19 cellular contexts compared by ENCODE assay signal in genomic region chr11:72971611-72972010, GRCh38.
"Had no signal": no experiment of that assay in that cellular context is flagged by ENCODE, and none has a peak within 500 bp of the region (broad histone marks: within the 10 kb centered on the region; RNA-seq: fewer than 3 reads in every experiment).

No MANE protein-coding gene starts in this region.

- H3K27me3 ChIP-seq: foreskin keratinocyte, neural progenitor cell, pancreas, sigmoid colon, thyroid gland had no signal

- H3K4me1 ChIP-seq: neural progenitor cell, sigmoid colon, thyroid gland had no signal

- H3K4me3 Mint-ChIP-seq: activated CD4-positive, alpha-beta T cell treated with anti-CD3 and anti-CD28 coated beads, Interleukin-2, amount 10 ng/mL, durations not matched to agents 7 days and 5 days; activated naive CD8-positive, alpha-beta T cell treated with anti-CD3 and anti-CD28 coated beads, Interleukin-2, amount 10 ng/mL, durations not matched to agents 7 days and 5 days; activated T-helper 1 cell treated with anti-CD3 and anti-CD28 coated beads, Interleukin-12 subunit alpha, Interleukin-12 subunit beta, Interleukin-2, Interleukin-4 antibody, amounts not matched to agents 30 ng/mL and 10 ng/mL and 1 ng/mL, durations not matched to agents 14 hours and 24 hours and 36 hours; dendritic cell treated with granulocyte-macrophage colony-stimulating factor and Interleukin-4, amounts not matched to agents 40 ng/mL and 50 ng/mL, for 4 days; neural progenitor cell had no signal

- H3K27ac ChIP-seq: foreskin keratinocyte, neural progenitor cell, pancreas, sigmoid colon, thyroid gland had no signal

- H3K36me3 ChIP-seq: neural progenitor cell, pancreas, sigmoid colon, thyroid gland had no signal

- FAIRE-seq: pancreas, urothelium cell line had no signal

- H3K9me3 Mint-ChIP-seq: dendritic cell treated with granulocyte-macrophage colony-stimulating factor and Interleukin-4, amounts not matched to agents 40 ng/mL and 50 ng/mL, for 4 days; stimulated activated effector memory CD8-positive, alpha-beta T cell treated with anti-CD3 and anti-CD28 coated beads, Interleukin-12 subunit alpha, Interleukin-12 subunit beta, amount 100 ng/mL, for 72 hours had no signal

- H2AFZ ChIP-seq: neural progenitor cell had no signal

- H3K27me3 Mint-ChIP-seq: activated CD4-positive, alpha-beta T cell treated with anti-CD3 and anti-CD28 coated beads, Interleukin-2, amount 10 ng/mL, durations not matched to agents 7 days and 5 days; activated naive CD8-positive, alpha-beta T cell treated with anti-CD3 and anti-CD28 coated beads, Interleukin-2, amount 10 ng/mL, durations not matched to agents 7 days and 5 days; dendritic cell treated with granulocyte-macrophage colony-stimulating factor and Interleukin-4, amounts not matched to agents 40 ng/mL and 50 ng/mL, for 4 days had no signal

- H3K9ac ChIP-seq: neural progenitor cell had no signal

- H3K27ac Mint-ChIP-seq: activated CD4-positive, alpha-beta T cell treated with anti-CD3 and anti-CD28 coated beads, Interleukin-2, amount 10 ng/mL, durations not matched to agents 7 days and 5 days; dendritic cell treated with granulocyte-macrophage colony-stimulating factor and Interleukin-4, amounts not matched to agents 40 ng/mL and 50 ng/mL, for 4 days; neural progenitor cell had no signal

- H3K4me3 ChIP-seq: neural progenitor cell, pancreas, sigmoid colon, thyroid gland had no signal

- H3K9me3 ChIP-seq: pancreas, sigmoid colon, thyroid gland had no signal

- H3K4me2 ChIP-seq: neural progenitor cell had no signal

- DNase-seq: activated CD4-positive, alpha-beta T cell treated with anti-CD3 and anti-CD28 coated beads, Interleukin-2, amount 10 ng/mL, durations not matched to agents 7 days and 5 days; activated CD8-positive, alpha-beta memory T cell treated with anti-CD3 and anti-CD28 coated beads, Interleukin-2, amount 50 U/mL, for 48 hours; activated naive CD8-positive, alpha-beta T cell treated with anti-CD3 and anti-CD28 coated beads, Interleukin-2, amount 10 ng/mL, durations not matched to agents 7 days and 5 days; anterior cingulate cortex; cerebellar nuclear complex; effector memory CD4-positive, alpha-beta T cell; foreskin keratinocyte; glutamatergic neuron; left ventricle myocardium superior; mesendoderm; pancreas; sigmoid colon; T-helper 2 cell; thyroid gland had no signal

- ATAC-seq: foreskin keratinocyte; left ventricle myocardium superior; pancreas; stimulated activated effector memory CD8-positive, alpha-beta T cell treated with anti-CD3 and anti-CD28 coated beads, Interleukin-12 subunit alpha, Interleukin-12 subunit beta, amount 100 ng/mL, for 72 hours had no signal
